18 cellular contexts compared by ENCODE assay signal in genomic region chr3:12809001-12809400, GRCh38. TPM values are rescaled to one million over a fixed set of nuclear protein-coding genes. Genes with fewer than 3 reads are reported as not detected.
DNase-seq lines count a peak whose midpoint lies in the region; ATAC-seq, FAIRE-seq and TF ChIP-seq lines count a peak whose summit lies in the region.
"Had no signal": no experiment of that assay in that cellular context is flagged by ENCODE, and none has a peak within 500 bp of the region (broad histone marks: within the 10 kb centered on the region; RNA-seq: fewer than 3 reads in every experiment).

No MANE protein-coding gene starts in this region.

- no peak for TF ChIP-seq RAD21 in K562 (CRISPR knock-in tag; conservative IDR thresholded peaks at IDR 0.05 in 1 of 2, IDR thresholded peaks at IDR 0.05 in 1 of 2)

- no peak overlapping the region for H2BK20ac ChIP-seq in H9 (ENCODE audit: low read depth, low read length, poor library complexity, severe bottlenecking)

- no peak overlapping the region for H3K56ac ChIP-seq in H9 (ENCODE audit: insufficient read length, low read depth, low read length)

- intact Hi-C loops in CD8-positive, alpha-beta T cell (cut with DNase I, micrococcal nuclease) = no loop called here
- intact Hi-C loops in K562 (cut with micrococcal nuclease) = no loop called here

- H2AK5ac ChIP-seq in H9 (ENCODE audit: insufficient read length, low read length) = no peak overlapping the region

- no peak for FAIRE-seq in K562 (lab: Jason Lieb, UNC)
- FAIRE-seq: H1 had no signal

- no CpG with 5 or more reads among the region's 3 CpGs for WGBS in H9 (ENCODE audit: extremely low coverage, insufficient read length, low lambda C conversion rate)
- WGBS in K562 (ENCODE audit: insufficient coverage, low coverage, missing lambda C conversion rate) = 64% methylated on average over 3 of the region's 3 CpGs

- H3K4me2 ChIP-seq in H9 (ENCODE audit: insufficient read depth, insufficient read length, low read length) (no peak overlapping the region), K562 (ENCODE audit: insufficient read depth, low read length) (no peak overlapping the region), neural progenitor cell (no peak overlapping the region)

- TF ChIP-seq POLR2A in K562 (conservative IDR thresholded peaks at IDR 0.05) = no peak

- in situ Hi-C loops in K562 (cut with MboI) = no loop called here

- H3K36me3 Mint-ChIP-seq in CD8-positive, alpha-beta T cell = peaks cover 2% of the 10 kb centered on the region
- peaks cover 4 to 18% (median 9%) of the 10 kb centered on the region in 3 experiments; a peak in 6 of 7 replicates for H3K36me3 Mint-ChIP-seq in H9 (ENCODE audit: insufficient read depth in 1 of 3, low read depth in 3 of 3)
- peaks cover 4% of the 10 kb centered on the region for H3K36me3 Mint-ChIP-seq in neural progenitor cell

- H3K4me1 ChIP-seq in CD8-positive, alpha-beta T cell (ENCODE audit: insufficient read depth, low read length) = peaks cover 8% of the 10 kb centered on the region
- H3K4me1 ChIP-seq in H9 (ENCODE audit: insufficient read depth, low read length) (no peaks in the 10 kb centered on the region), K562 (replicated peaks in 1 of 2; ENCODE audit: control insufficient read depth in 2 of 2, insufficient read depth in 2 of 2, low read length in 2 of 2) (peaks cover 9 to 17% of the 10 kb centered on the region in 2 experiments; a peak in 4 of 5 replicates), neural progenitor cell (peaks cover 8% of the 10 kb centered on the region)

- H3K27me3 Mint-ChIP-seq in CD8-positive, alpha-beta T cell (ENCODE audit: low read depth) = no peaks in the 10 kb centered on the region
- H3K27me3 Mint-ChIP-seq in H9 (ENCODE audit: low read depth) (peaks cover 1% of the 10 kb centered on the region; the same call in 1 of the 2 replicates), neural progenitor cell (ENCODE audit: insufficient read depth, low read depth) (peaks cover 3% of the 10 kb centered on the region)

- H3K9ac ChIP-seq in H9 (ENCODE audit: extremely low read depth, insufficient read length, low read length) (no peak overlapping the region), K562 (ENCODE audit: insufficient read depth in 1 of 2, low read depth in 2 of 2, low read length in 2 of 2) (no peak overlapping the region), neural progenitor cell (no peak overlapping the region)

- no peak overlapping the region for H3K18ac ChIP-seq in H9 (ENCODE audit: insufficient read length, low read depth, low read length)

- no peaks in the 10 kb centered on the region for H3K9me1 ChIP-seq in K562 (ENCODE audit: control insufficient read depth, insufficient read depth, low read length)

- no peak overlapping the region for H3K27ac ChIP-seq in CD8-positive, alpha-beta T cell (ENCODE audit: low read depth, low read length)
- H3K27ac ChIP-seq in H9 (ENCODE audit: insufficient read length, low read depth, low read length) (no peak overlapping the region), K562 (ENCODE audit: extremely low read depth, low read depth, low read length) (no peak overlapping the region), neural progenitor cell (no peak overlapping the region)
- H3K27ac ChIP-seq: BLaER1 had no signal

- peaks cover 11% of the 10 kb centered on the region for H3K4me1 Mint-ChIP-seq in CD8-positive, alpha-beta T cell (ENCODE audit: low read depth)
- peaks cover 16 to 22% of the 10 kb centered on the region in 2 experiments for H3K4me1 Mint-ChIP-seq in H9
- peaks cover 9% of the 10 kb centered on the region for H3K4me1 Mint-ChIP-seq in neural progenitor cell

- no peak for DNase-seq in CD8-positive, alpha-beta T cell
- no peak for DNase-seq in H9
- DNase-seq in K562 (ENCODE audit: extremely low read depth in 1 of 4, low spot score in 3 of 4) = no peak
- DNase-seq in neural progenitor cell (ENCODE audit: low spot score) = no peak
- DNase-seq in NCI-H1694 treated with DMSO at 0.1 percent for 48 hours (lab: John Stamatoyannopoulos, UW) = no peak
- no peak for DNase-seq in NCI-H748 (lab: John Stamatoyannopoulos, UW; ENCODE audit: unreplicated experiment)
- DNase-seq in stimulated activated CD4-positive, alpha-beta T cell treated with anti-CD3 and anti-CD28 coated beads, Interleukin-2, amount 100 ng/mL, for 48 hours = no peak
- DNase-seq: DMS79, hypothalamus, left cardiac atrium, NCI-H1694, NCI-H510A, retina had no signal

- H2AFZ ChIP-seq in H9 (ENCODE audit: low read length) = no peak overlapping the region
- no peak overlapping the region for H2AFZ ChIP-seq in K562 (ENCODE audit: low read depth, low read length)
- no peak overlapping the region for H2AFZ ChIP-seq in neural progenitor cell (replicated peaks)

- no peak overlapping the region for H2BK15ac ChIP-seq in H9 (ENCODE audit: low read depth, low read length)

- H3F3A ChIP-seq in neural progenitor cell (ENCODE audit: low read depth) = peaks cover 8% of the 10 kb centered on the region

- H4K20me1 ChIP-seq in H9 (ENCODE audit: control insufficient read depth, insufficient read depth, insufficient read length) (no peaks in the 10 kb centered on the region), K562 (replicated peaks; ENCODE audit: control insufficient read depth, insufficient read depth, low read length) (no peaks in the 10 kb centered on the region), neural progenitor cell (ENCODE audit: low read depth) (no peaks in the 10 kb centered on the region)
- H4K20me1 ChIP-seq: BLaER1 had no signal

- no peak overlapping the region for H3K4ac ChIP-seq in H9 (ENCODE audit: low read depth, low read length)

- H3K79me1 ChIP-seq in H9 (ENCODE audit: insufficient read depth, low read depth, low read length, poor library complexity, severe bottlenecking) = no peaks in the 10 kb centered on the region

- no peak overlapping the region for H4K5ac ChIP-seq in H9 (ENCODE audit: insufficient read length, low read depth, low read length)

- no peaks in the 10 kb centered on the region for H3K27me3 ChIP-seq in CD8-positive, alpha-beta T cell (ENCODE audit: insufficient read depth, low read length)
- H3K27me3 ChIP-seq in H9 (ENCODE audit: insufficient read depth, low read length) (no peaks in the 10 kb centered on the region), K562 (ENCODE audit: control insufficient read depth in 2 of 2, insufficient read depth in 2 of 2, low read length in 2 of 2) (no peaks in the 10 kb centered on the region), neural progenitor cell (no peaks in the 10 kb centered on the region)
- H3K27me3 ChIP-seq: BLaER1, tibial nerve had no signal

- no peak for TF ChIP-seq CTCF in CD8-positive, alpha-beta T cell (IDR thresholded peaks at IDR 0.05)
- TF ChIP-seq CTCF in H9 (conservative IDR thresholded peaks at IDR 0.05) (no peak), K562 (IDR thresholded peaks at IDR 0.05 in 2 of 3, conservative IDR thresholded peaks at IDR 0.05 in 1 of 3; ENCODE audit: insufficient read depth in 2 of 3, low read depth in 1 of 3, low read length in 3 of 3) (no peak), neural progenitor cell (IDR thresholded peaks at IDR 0.05) (no peak)

- no peak overlapping the region for H4K91ac ChIP-seq in H9 (ENCODE audit: insufficient read length, low read depth, low read length)

- H3K4me3 ChIP-seq in CD8-positive, alpha-beta T cell (ENCODE audit: low read depth, low read length) = no peak overlapping the region
- H3K4me3 ChIP-seq in K562 (no peak overlapping the region), neural progenitor cell (no peak overlapping the region)
- H3K4me3 ChIP-seq: BLaER1 had no signal

- CTCF ChIA-PET in CD8-positive, alpha-beta T cell (lab: Charles Lee) = interaction anchor here (1.1 to 5.4 kb wide), 8 partner anchors 12 to 32 kb away, joined by 4 to 32 read pairs (median 11); partner anchors contain the start of genes CAND2 and RPL32
- CTCF ChIA-PET in K562 (lab: Yijun Ruan, JAX; ENCODE audit: low intra/inter-chr PET ratio) = no interaction called here

- H3K27ac Mint-ChIP-seq in CD8-positive, alpha-beta T cell = no peak overlapping the region
- H3K27ac Mint-ChIP-seq in H9 = peak overlapping the region in 2 of 3 experiments; percentile 56 to 74; a peak in 2 of 7 replicates
- peak overlapping the region; percentile 74 for H3K27ac Mint-ChIP-seq in neural progenitor cell

- no peak overlapping the region for H4K8ac ChIP-seq in H9 (replicated peaks; ENCODE audit: insufficient read length, low read depth, low read length)

- H3T11ph ChIP-seq in H9 (ENCODE audit: low read length) = no peak overlapping the region

- no peak overlapping the region for H2BK120ac ChIP-seq in H9 (ENCODE audit: low read depth, low read length, poor library complexity, severe bottlenecking)

- no peak overlapping the region for H2BK5ac ChIP-seq in H9 (ENCODE audit: insufficient read length, low read length)

- H3K4me3 Mint-ChIP-seq in CD8-positive, alpha-beta T cell = peak overlapping the region; percentile 33
- peak overlapping the region; percentile 21 to 76 for H3K4me3 Mint-ChIP-seq in H9
- H3K4me3 Mint-ChIP-seq in neural progenitor cell = peak overlapping the region; percentile 71

- no peak for TF ChIP-seq EP300 in K562 (IDR thresholded peaks at IDR 0.05; ENCODE audit: low read length)

- ATAC-seq in CD8-positive, alpha-beta T cell = no peak
- ATAC-seq in K562 (no peak), GM18909 (IDR thresholded peaks at IDR 0.05; ENCODE audit: poor library complexity, unreplicated experiment) (no peak)

- H3K14ac ChIP-seq in H9 (ENCODE audit: insufficient read depth, low read length) = no peak overlapping the region

- POLR2A ChIA-PET in CD8-positive, alpha-beta T cell (lab: Charles Lee) = interaction anchor here (1.9 kb wide), 1 partner anchor 13 kb away, joined by 16 read pairs; the partner anchor contains the start of gene CAND2
- POLR2A ChIA-PET in K562 (lab: Yijun Ruan, JAX) = interaction anchor here (0.7 to 7.5 kb wide), 6 partner anchors 10 to 87 kb away, joined by 3 to 108 read pairs (median 22); partner anchors contain the start of genes CAND2 and RPL32

- no TSS peak for BruUV-seq in K562 (replicated peaks; lab: Mats Ljungman, UMichigan)

- no peaks in the 10 kb centered on the region for H3K9me3 ChIP-seq in CD8-positive, alpha-beta T cell (ENCODE audit: low read length)
- no peaks in the 10 kb centered on the region for H3K9me3 ChIP-seq in H9 (ENCODE audit: control insufficient read depth, low read depth, low read length)
- no peaks in the 10 kb centered on the region for H3K9me3 ChIP-seq in K562 (replicated peaks; ENCODE audit: control insufficient read depth, insufficient read depth, low read depth, low read length)
- no peaks in the 10 kb centered on the region for H3K9me3 ChIP-seq in neural progenitor cell (ENCODE audit: low read depth)
- H3K9me3 ChIP-seq: BLaER1, tibial nerve had no signal

- H3K36me3 ChIP-seq in CD8-positive, alpha-beta T cell (ENCODE audit: insufficient read depth, low read length) = no peaks in the 10 kb centered on the region
- H3K36me3 ChIP-seq in K562 (ENCODE audit: control insufficient read depth, insufficient read depth, low read length) (peaks cover 43% of the 10 kb centered on the region; the same call in 2 of the 3 replicates), neural progenitor cell (no peaks in the 10 kb centered on the region)

- H3K23me2 ChIP-seq in H9 (ENCODE audit: insufficient read length, low read depth, low read length, poor library complexity, severe bottlenecking) = peaks cover 4% of the 10 kb centered on the region

- H3K9me3 Mint-ChIP-seq in CD8-positive, alpha-beta T cell = no peaks in the 10 kb centered on the region
- H3K9me3 Mint-ChIP-seq in H9 (no peaks in the 10 kb centered on the region), neural progenitor cell (no peaks in the 10 kb centered on the region)

- no peak overlapping the region for H2BK12ac ChIP-seq in H9 (ENCODE audit: insufficient read length, low read depth, low read length)

- H3K79me2 ChIP-seq in H9 (ENCODE audit: insufficient read depth, low read length) (no peaks in the 10 kb centered on the region), K562 (ENCODE audit: control insufficient read depth, insufficient read depth, low read length) (no peaks in the 10 kb centered on the region), neural progenitor cell (ENCODE audit: low read depth) (no peaks in the 10 kb centered on the region)

- H3K23ac ChIP-seq in H9 (ENCODE audit: insufficient read length, low read depth, low read length) = no peak overlapping the region

RNA-seq across cellular contexts. Expression of gene CAND2, which starts 12.5 kb away (rescaled TPM):
- 1 to 10 TPM in 1 of 2 experiments, under 1 TPM in 1; 0.92 to 1.1 TPM for total RNA-seq in CD8-positive, alpha-beta T cell
- total RNA-seq in H9 (2021) (10.2 and 10.7 TPM in 2 replicates), K562 (2014; rRNA removed) (6.4 and 7.8 TPM in 2 replicates), K562 (2014; rRNA removed; fragmentation: Illumina TruSeq; extraction: Trizol) (2.5 and 3.1 TPM in 2 replicates), K562 (2015; rRNA removed; fragmentation: Illumina TruSeq; extraction: Trizol) (4.3 and 4.9 TPM in 2 replicates), K562 (2021) (14.2 and 14.9 TPM in 2 replicates), neural progenitor cell (ENCODE audit: low replicate concordance) (2.4 and 6.9 TPM in 2 replicates)
- total RNA-seq in K562 (2011; cell fraction: chromatin; rRNA removed; ENCODE audit: low replicate concordance) = 16.3 and 50.5 TPM in 2 replicates
- total RNA-seq in K562 (2011; cell fraction: nucleolus; rRNA removed) = 28.2 and 28.5 TPM in 2 replicates
- total RNA-seq in K562 (2011; cell fraction: nucleoplasm; rRNA removed) = 14.7 and 16.9 TPM in 2 replicates
- polyA plus RNA-seq in K562 (2011; rRNA removed) (4.6 and 5.0 TPM in 2 replicates), K562 (2014; fragmentation: Illumina TruSeq; extraction: Trizol) (4.2 and 6.5 TPM in 2 replicates), K562 (2014; fragmentation: Nextera tagmentation; extraction: Ambion mirVana) (1 to 10 TPM in 1 of 2 experiments, under 1 TPM in 1; 0.91 to 1.4 TPM), K562 (2014; rRNA removed) (7.6 and 7.7 TPM in 2 replicates)
- polyA plus RNA-seq in K562 (2011; cell fraction: cytosol; rRNA removed) = 3.2 and 10.0 TPM in 2 replicates
- polyA plus RNA-seq in K562 (2011; cell fraction: nucleus; rRNA removed) = 10.2 and 21.2 TPM in 2 replicates
- 6.1 and 10.3 TPM in 2 replicates for polyA plus RNA-seq in K562 (2012)
- polyA minus RNA-seq in K562 (2011; rRNA and poly(A)+ RNA removed) = 3.8 and 8.1 TPM in 2 replicates
- 7.7 and 7.8 TPM in 2 replicates for polyA minus RNA-seq in K562 (2011; cell fraction: cytosol; rRNA and poly(A)+ RNA removed)
- polyA minus RNA-seq in K562 (2011; cell fraction: nucleus; rRNA and poly(A)+ RNA removed) = 10.2 and 10.9 TPM in 2 replicates

RNA-seq across cellular contexts. Expression of gene RPL32, which starts 32.4 kb away (rescaled TPM):
- total RNA-seq in CD8-positive, alpha-beta T cell = 1,000 to 10,000 TPM; 4,188 to 4,224 TPM
- total RNA-seq in H9 (2021) (1,982 and 2,021 TPM in 2 replicates), K562 (2014; rRNA removed) (3,132 and 3,347 TPM in 2 replicates), K562 (2014; rRNA removed; fragmentation: Illumina TruSeq; extraction: Trizol) (4,513 and 4,632 TPM in 2 replicates), K562 (2015; rRNA removed; fragmentation: Illumina TruSeq; extraction: Trizol) (4,527 and 4,779 TPM in 2 replicates), K562 (2021) (2,738 and 3,009 TPM in 2 replicates), neural progenitor cell (ENCODE audit: low replicate concordance) (1,028 and 2,309 TPM in 2 replicates)
- 321 and 449 TPM in 2 replicates for total RNA-seq in K562 (2011; cell fraction: chromatin; rRNA removed; ENCODE audit: low replicate concordance)
- 553 and 562 TPM in 2 replicates for total RNA-seq in K562 (2011; cell fraction: nucleolus; rRNA removed)
- 913 and 2,354 TPM in 2 replicates for total RNA-seq in K562 (2011; cell fraction: nucleoplasm; rRNA removed)
- polyA plus RNA-seq in K562 (2011; rRNA removed) (4,861 and 5,231 TPM in 2 replicates), K562 (2014; fragmentation: Illumina TruSeq; extraction: Trizol) (5,815 and 6,200 TPM in 2 replicates), K562 (2014; fragmentation: Nextera tagmentation; extraction: Ambion mirVana) (1,000 to 10,000 TPM; 3,469 to 4,286 TPM), K562 (2014; rRNA removed) (4,142 and 5,104 TPM in 2 replicates)
- 2,530 and 2,776 TPM in 2 replicates for polyA plus RNA-seq in K562 (2011; cell fraction: cytosol; rRNA removed)
- 1,377 and 2,422 TPM in 2 replicates for polyA plus RNA-seq in K562 (2011; cell fraction: nucleus; rRNA removed)
- polyA plus RNA-seq in K562 (2012) = 4,850 and 6,211 TPM in 2 replicates
- 3,010 and 3,339 TPM in 2 replicates for polyA minus RNA-seq in K562 (2011; rRNA and poly(A)+ RNA removed)
- 1,491 and 1,656 TPM in 2 replicates for polyA minus RNA-seq in K562 (2011; cell fraction: cytosol; rRNA and poly(A)+ RNA removed)
- 319 and 489 TPM in 2 replicates for polyA minus RNA-seq in K562 (2011; cell fraction: nucleus; rRNA and poly(A)+ RNA removed)

RNA-seq across cellular contexts. Expression of gene TMEM40, which starts 49.9 kb away (rescaled TPM):
- not detected for total RNA-seq in CD8-positive, alpha-beta T cell
- total RNA-seq in H9 (2021) (not detected in 2 replicates), K562 (2014; rRNA removed) (not detected in 2 replicates), K562 (2014; rRNA removed; fragmentation: Illumina TruSeq; extraction: Trizol) (not detected in 2 replicates), K562 (2015; rRNA removed; fragmentation: Illumina TruSeq; extraction: Trizol) (not detected in 2 replicates), K562 (2021) (not detected in 2 replicates), neural progenitor cell (ENCODE audit: low replicate concordance) (not detected in 2 replicates)
- total RNA-seq in K562 (2011; cell fraction: chromatin; rRNA removed; ENCODE audit: low replicate concordance) = not detected in 2 replicates
- not detected in 2 replicates for total RNA-seq in K562 (2011; cell fraction: nucleolus; rRNA removed)
- total RNA-seq in K562 (2011; cell fraction: nucleoplasm; rRNA removed) = not detected in 2 replicates
- polyA plus RNA-seq in K562 (2011; rRNA removed) (0.31 TPM in 1 of 2 replicates, not detected in the other), K562 (2014; fragmentation: Illumina TruSeq; extraction: Trizol) (not detected in 2 replicates), K562 (2014; fragmentation: Nextera tagmentation; extraction: Ambion mirVana) (under 1 TPM; 0.11 to 0.14 TPM), K562 (2014; rRNA removed) (not detected in 2 replicates)
- not detected in 2 replicates for polyA plus RNA-seq in K562 (2011; cell fraction: cytosol; rRNA removed)
- polyA plus RNA-seq in K562 (2011; cell fraction: nucleus; rRNA removed) = not detected in 2 replicates
- polyA plus RNA-seq in K562 (2012) = not detected in 2 replicates
- not detected in 2 replicates for polyA minus RNA-seq in K562 (2011; rRNA and poly(A)+ RNA removed)
- not detected in 2 replicates for polyA minus RNA-seq in K562 (2011; cell fraction: cytosol; rRNA and poly(A)+ RNA removed)
- polyA minus RNA-seq in K562 (2011; cell fraction: nucleus; rRNA and poly(A)+ RNA removed) = not detected in 2 replicates
- total RNA-seq: H1, OCI-LY7, tibial nerve had no signal
